ENCODE assay signal across 1 cellular context in the genomic region with DNA sequence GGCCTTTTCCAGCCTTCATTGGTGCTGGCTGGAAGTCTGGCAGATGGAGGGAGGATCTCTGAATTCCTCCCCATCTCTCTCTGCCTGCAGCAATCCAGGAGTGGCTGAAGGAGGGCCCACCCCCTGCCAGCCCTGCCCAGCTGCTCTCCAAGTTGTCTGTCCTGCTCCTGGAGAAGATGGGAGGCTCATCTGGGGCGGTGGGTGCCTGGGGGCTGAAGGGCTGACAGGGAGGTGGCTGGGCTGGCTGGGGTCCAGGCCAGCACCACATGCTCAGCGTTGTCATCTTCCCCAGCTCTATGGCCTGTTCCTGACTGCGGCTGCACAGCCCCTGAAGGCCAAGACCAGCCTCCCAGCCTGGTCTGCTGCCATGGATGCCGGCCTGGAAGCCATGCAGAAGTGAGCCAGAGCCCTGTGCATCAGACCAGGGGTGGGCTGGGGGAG.
TF ChIP-seq lines count a peak whose summit lies in the region.

No MANE protein-coding gene starts in this region.

TF ChIP-seq in HCT116, 20 proteins besides CTCF, POLR2A, EP300 and RAD21:
- TF ChIP-seq EZH2 (IDR thresholded peaks at IDR 0.05): no peak
- no peak for TF ChIP-seq JUND (IDR thresholded peaks at IDR 0.05)
- no peak for TF ChIP-seq FOSL1 (IDR thresholded peaks at IDR 0.05; ENCODE audit: low read depth)
- no peak for TF ChIP-seq SRF (IDR thresholded peaks at IDR 0.05; ENCODE audit: low read depth)
- no peak for TF ChIP-seq YY1 (IDR thresholded peaks at IDR 0.05; ENCODE audit: extremely low read depth, insufficient replicate concordance, low read depth, low read length)
- TF ChIP-seq, protein P1, sequence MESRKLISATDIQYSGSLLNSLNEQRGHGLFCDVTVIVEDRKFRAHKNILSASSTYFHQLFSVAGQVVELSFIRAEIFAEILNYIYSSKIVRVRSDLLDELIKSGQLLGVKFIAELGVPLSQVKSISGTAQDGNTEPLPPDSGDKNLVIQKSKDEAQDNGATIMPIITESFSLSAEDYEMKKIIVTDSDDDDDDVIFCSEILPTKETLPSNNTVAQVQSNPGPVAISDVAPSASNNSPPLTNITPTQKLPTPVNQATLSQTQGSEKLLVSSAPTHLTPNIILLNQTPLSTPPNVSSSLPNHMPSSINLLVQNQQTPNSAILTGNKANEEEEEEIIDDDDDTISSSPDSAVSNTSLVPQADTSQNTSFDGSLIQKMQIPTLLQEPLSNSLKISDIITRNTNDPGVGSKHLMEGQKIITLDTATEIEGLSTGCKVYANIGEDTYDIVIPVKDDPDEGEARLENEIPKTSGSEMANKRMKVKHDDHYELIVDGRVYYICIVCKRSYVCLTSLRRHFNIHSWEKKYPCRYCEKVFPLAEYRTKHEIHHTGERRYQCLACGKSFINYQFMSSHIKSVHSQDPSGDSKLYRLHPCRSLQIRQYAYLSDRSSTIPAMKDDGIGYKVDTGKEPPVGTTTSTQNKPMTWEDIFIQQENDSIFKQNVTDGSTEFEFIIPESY (IDR thresholded peaks at IDR 0.05; ENCODE audit: extremely low read depth, insufficient replicate concordance, low read length): no peak
- no peak for TF ChIP-seq EGR1 (IDR thresholded peaks at IDR 0.05; ENCODE audit: low read depth)
- TF ChIP-seq, protein P2, sequence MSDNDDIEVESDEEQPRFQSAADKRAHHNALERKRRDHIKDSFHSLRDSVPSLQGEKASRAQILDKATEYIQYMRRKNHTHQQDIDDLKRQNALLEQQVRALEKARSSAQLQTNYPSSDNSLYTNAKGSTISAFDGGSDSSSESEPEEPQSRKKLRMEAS (IDR thresholded peaks at IDR 0.05): no peak
- TF ChIP-seq TCF7L2 (IDR thresholded peaks at IDR 0.05; ENCODE audit: borderline replicate concordance, extremely low read depth, insufficient read depth, insufficient read length): no peak
- TF ChIP-seq, protein P3, sequence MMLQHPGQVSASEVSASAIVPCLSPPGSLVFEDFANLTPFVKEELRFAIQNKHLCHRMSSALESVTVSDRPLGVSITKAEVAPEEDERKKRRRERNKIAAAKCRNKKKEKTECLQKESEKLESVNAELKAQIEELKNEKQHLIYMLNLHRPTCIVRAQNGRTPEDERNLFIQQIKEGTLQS (IDR thresholded peaks at IDR 0.05): no peak
- TF ChIP-seq CBX3 (IDR thresholded peaks at IDR 0.05; ENCODE audit: low read depth): no peak
- no peak for TF ChIP-seq ZFX (IDR thresholded peaks at IDR 0.05)
- no peak for TF ChIP-seq ELF1 (IDR thresholded peaks at IDR 0.05; ENCODE audit: borderline replicate concordance, low read depth)
- no peak for TF ChIP-seq SP1 (IDR thresholded peaks at IDR 0.05; ENCODE audit: low read depth)
- TF ChIP-seq EZH2phosphoT487 (IDR thresholded peaks at IDR 0.05; ENCODE audit: borderline replicate concordance): no peak
- TF ChIP-seq SIN3A (IDR thresholded peaks at IDR 0.05; ENCODE audit: low read depth): no peak
- TF ChIP-seq CEBPB (IDR thresholded peaks at IDR 0.05; ENCODE audit: low read depth): no peak
- TF ChIP-seq, protein P4, sequence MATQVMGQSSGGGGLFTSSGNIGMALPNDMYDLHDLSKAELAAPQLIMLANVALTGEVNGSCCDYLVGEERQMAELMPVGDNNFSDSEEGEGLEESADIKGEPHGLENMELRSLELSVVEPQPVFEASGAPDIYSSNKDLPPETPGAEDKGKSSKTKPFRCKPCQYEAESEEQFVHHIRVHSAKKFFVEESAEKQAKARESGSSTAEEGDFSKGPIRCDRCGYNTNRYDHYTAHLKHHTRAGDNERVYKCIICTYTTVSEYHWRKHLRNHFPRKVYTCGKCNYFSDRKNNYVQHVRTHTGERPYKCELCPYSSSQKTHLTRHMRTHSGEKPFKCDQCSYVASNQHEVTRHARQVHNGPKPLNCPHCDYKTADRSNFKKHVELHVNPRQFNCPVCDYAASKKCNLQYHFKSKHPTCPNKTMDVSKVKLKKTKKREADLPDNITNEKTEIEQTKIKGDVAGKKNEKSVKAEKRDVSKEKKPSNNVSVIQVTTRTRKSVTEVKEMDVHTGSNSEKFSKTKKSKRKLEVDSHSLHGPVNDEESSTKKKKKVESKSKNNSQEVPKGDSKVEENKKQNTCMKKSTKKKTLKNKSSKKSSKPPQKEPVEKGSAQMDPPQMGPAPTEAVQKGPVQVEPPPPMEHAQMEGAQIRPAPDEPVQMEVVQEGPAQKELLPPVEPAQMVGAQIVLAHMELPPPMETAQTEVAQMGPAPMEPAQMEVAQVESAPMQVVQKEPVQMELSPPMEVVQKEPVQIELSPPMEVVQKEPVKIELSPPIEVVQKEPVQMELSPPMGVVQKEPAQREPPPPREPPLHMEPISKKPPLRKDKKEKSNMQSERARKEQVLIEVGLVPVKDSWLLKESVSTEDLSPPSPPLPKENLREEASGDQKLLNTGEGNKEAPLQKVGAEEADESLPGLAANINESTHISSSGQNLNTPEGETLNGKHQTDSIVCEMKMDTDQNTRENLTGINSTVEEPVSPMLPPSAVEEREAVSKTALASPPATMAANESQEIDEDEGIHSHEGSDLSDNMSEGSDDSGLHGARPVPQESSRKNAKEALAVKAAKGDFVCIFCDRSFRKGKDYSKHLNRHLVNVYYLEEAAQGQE (IDR thresholded peaks at IDR 0.05; ENCODE audit: low read depth): no peak
